In genomic region chr12:105224399-105224798, GRCh38 we compare ENCODE assay signal across 18 cellular contexts. TPM values are rescaled to one million over a fixed set of nuclear protein-coding genes. Genes with fewer than 3 reads are reported as not detected.
DNase-seq lines count a peak whose midpoint lies in the region; ATAC-seq and TF ChIP-seq lines count a peak whose summit lies in the region.
"Had no signal": no experiment of that assay in that cellular context is flagged by ENCODE, and none has a peak within 500 bp of the region (broad histone marks: within the 10 kb centered on the region; RNA-seq: fewer than 3 reads in every experiment).

No MANE protein-coding gene starts in this region.

- intact Hi-C loops in esophagus squamous epithelium (cut with DNase I), result no loop called here

- H3K27me3 ChIP-seq in GM23248 (replicated peaks; ENCODE audit: insufficient read depth) (no peaks in the 10 kb centered on the region), MM.1S (replicated peaks; ENCODE audit: insufficient read depth, low read length) (no peaks in the 10 kb centered on the region), esophagus squamous epithelium (no peaks in the 10 kb centered on the region)

- 95 to 99% methylated on average over 4 of the region's 4 CpGs for WGBS in GM23248 (ENCODE audit: low coverage in 1 of 2, low lambda C conversion rate in 2 of 2, missing lambda C conversion rate in 2 of 2), 2 experiments
- WGBS in esophagus squamous epithelium, 2 donors, result 94 to 95% methylated on average over 4 of the region's 4 CpGs

- H3K9me3 ChIP-seq in GM23248 (ENCODE audit: low read depth) (no peaks in the 10 kb centered on the region), MM.1S (replicated peaks; ENCODE audit: insufficient read depth, low read length) (no peaks in the 10 kb centered on the region), esophagus squamous epithelium (no peaks in the 10 kb centered on the region)

- H3K9me2 ChIP-seq in GM23248 (ENCODE audit: insufficient read depth) (no peaks in the 10 kb centered on the region), MM.1S (replicated peaks; ENCODE audit: insufficient read depth, low read length) (no peaks in the 10 kb centered on the region)

- H3K9me3 Mint-ChIP-seq in osteocyte (ENCODE audit: unreplicated experiment), result no peaks in the 10 kb centered on the region
- H3K9me3 Mint-ChIP-seq: CD14-positive monocyte, IgD-negative memory B cell had no signal

- 0 out of 2 replicates have a peak, but pooled peaks cover 3% of the 10 kb centered on the region for H4K20me1 ChIP-seq in GM23248 (ENCODE audit: insufficient read depth)
- H4K20me1 ChIP-seq in MM.1S (ENCODE audit: insufficient read depth, low read length), result no peaks in the 10 kb centered on the region

- H3K4me2 ChIP-seq in GM23248 (ENCODE audit: unreplicated experiment), result no peak overlapping the region
- H3K4me2 ChIP-seq in MM.1S (ENCODE audit: low read depth, low read length), result peak overlapping the region; percentile 82; the same call in 1 of the 2 replicates

- H3K4me1 ChIP-seq in GM23248 (ENCODE audit: insufficient read depth) (peaks cover 86% of the 10 kb centered on the region), MM.1S (ENCODE audit: low read length) (peaks cover 40% of the 10 kb centered on the region), esophagus squamous epithelium (peaks cover 10 to 97% (median 11%) of the 10 kb centered on the region in 3 donors)

- H3K9ac ChIP-seq in GM23248 (no peak overlapping the region), MM.1S (ENCODE audit: low read length) (no peak overlapping the region)

- no peak for TF ChIP-seq POLR2A in esophagus squamous epithelium (IDR thresholded peaks at IDR 0.05)

- no peak overlapping the region for H3K4me3 Mint-ChIP-seq in osteocyte (ENCODE audit: unreplicated experiment)
- H3K4me3 Mint-ChIP-seq: CD14-positive monocyte, IgD-negative memory B cell had no signal

- H3F3A ChIP-seq in GM23248 (ENCODE audit: insufficient read depth) (peaks cover 51% of the 10 kb centered on the region), MM.1S (ENCODE audit: insufficient read depth, low read length) (peaks cover 40% of the 10 kb centered on the region)

- in situ Hi-C loops in GM23248 (cut with MboI), result no loop called here

- H3K36me3 ChIP-seq in GM23248 (ENCODE audit: low read depth), result peaks cover 48% of the 10 kb centered on the region
- no peaks in the 10 kb centered on the region for H3K36me3 ChIP-seq in MM.1S (replicated peaks; ENCODE audit: insufficient read depth, low read length)
- H3K36me3 ChIP-seq in esophagus squamous epithelium, result peaks cover 0 to 87% (median 0%) of the 10 kb centered on the region in 3 donors

- no peak for TF ChIP-seq CTCF in MM.1S (IDR thresholded peaks at IDR 0.05; ENCODE audit: low read length)
- no peak for TF ChIP-seq CTCF in osteocyte (IDR thresholded peaks at IDR 0.05)
- no peak for TF ChIP-seq CTCF in esophagus squamous epithelium (IDR thresholded peaks at IDR 0.05)

- DNase-seq in GM23248 (no peak), MM.1S (no peak), osteocyte (ENCODE audit: extremely low spot score, unreplicated experiment) (no peak), inferior parietal cortex (ENCODE audit: extremely low spot score) (no peak), esophagus squamous epithelium (lab: John Stamatoyannopoulos, UW) (no peak)
- DNase-seq: ACHN, AML-193, COR-L47, DMS153, MV-4-11, NCI-H1417, NCI-H187 treated with DMSO at 0.1 percent for 48 hours, NCI-H526 treated with DMSO at 0.1 percent for 48 hours, SHP77 treated with DMSO at 0.1 percent for 48 hours had no signal

- no peak overlapping the region for H2AFZ ChIP-seq in GM23248
- H2AFZ ChIP-seq in MM.1S (ENCODE audit: low read length), result no peak overlapping the region

- peak overlapping the region; percentile 96 for H3K27ac ChIP-seq in GM23248
- peak overlapping the region; percentile 86; the same call in 1 of the 2 replicates for H3K27ac ChIP-seq in MM.1S (ENCODE audit: low read length)
- H3K27ac ChIP-seq in cingulate gyrus (ENCODE audit: low read depth, low read length), result peak overlapping the region; percentile 16
- H3K27ac ChIP-seq in esophagus squamous epithelium, result no peak overlapping the region

- H3K4me1 Mint-ChIP-seq in osteocyte (ENCODE audit: unreplicated experiment), result peaks cover 84% of the 10 kb centered on the region

- peaks cover 90% of the 10 kb centered on the region for H3K79me2 ChIP-seq in GM23248 (ENCODE audit: insufficient read depth)
- peaks cover 41% of the 10 kb centered on the region for H3K79me2 ChIP-seq in MM.1S (ENCODE audit: low read length)

- H3K27ac Mint-ChIP-seq in osteocyte (ENCODE audit: unreplicated experiment), result peak overlapping the region; percentile 47
- H3K27ac Mint-ChIP-seq: IgD-negative memory B cell had no signal

- H3K4me3 ChIP-seq in GM23248, result no peak overlapping the region
- H3K4me3 ChIP-seq in MM.1S (ENCODE audit: low read length), result no peak overlapping the region
- no peak overlapping the region for H3K4me3 ChIP-seq in esophagus squamous epithelium

- H3K36me3 Mint-ChIP-seq in osteocyte (ENCODE audit: unreplicated experiment), result peaks cover 54% of the 10 kb centered on the region

- H3K27me3 Mint-ChIP-seq in osteocyte (ENCODE audit: unreplicated experiment), result no peaks in the 10 kb centered on the region
- H3K27me3 Mint-ChIP-seq: IgD-negative memory B cell had no signal

- ATAC-seq in HG02759 (IDR thresholded peaks at IDR 0.05; ENCODE audit: unreplicated experiment), result no peak

RNA-seq across cellular contexts. Expression of gene APPL2, which starts 11.6 kb away (rescaled TPM):
- 76.8 and 83.0 TPM in 2 replicates for total RNA-seq in GM23248 (2014; rRNA removed; shearing (Covaris generic))
- polyA plus RNA-seq in GM23248 (2016; fragmentation: Nextera tagmentation; extraction: Ambion mirVana), result 119 and 122 TPM in 2 replicates
- total RNA-seq in osteocyte (69.2 and 69.8 TPM in 2 replicates), esophagus squamous epithelium (10 to 100 TPM; 30.9 to 52.3 (median 35.2) TPM)

Comparison
In these comparisons a context has a peak if more than half of its experiments do, and no peak if none do; other contexts are left out.
1. H3K27ac ChIP-seq: peak in GM23248 (single experiment), MM.1S (single experiment) and cingulate gyrus (single experiment); none in esophagus squamous epithelium (0 of 4).